ENCODE assay signal across 11 cellular contexts in the genomic region with DNA sequence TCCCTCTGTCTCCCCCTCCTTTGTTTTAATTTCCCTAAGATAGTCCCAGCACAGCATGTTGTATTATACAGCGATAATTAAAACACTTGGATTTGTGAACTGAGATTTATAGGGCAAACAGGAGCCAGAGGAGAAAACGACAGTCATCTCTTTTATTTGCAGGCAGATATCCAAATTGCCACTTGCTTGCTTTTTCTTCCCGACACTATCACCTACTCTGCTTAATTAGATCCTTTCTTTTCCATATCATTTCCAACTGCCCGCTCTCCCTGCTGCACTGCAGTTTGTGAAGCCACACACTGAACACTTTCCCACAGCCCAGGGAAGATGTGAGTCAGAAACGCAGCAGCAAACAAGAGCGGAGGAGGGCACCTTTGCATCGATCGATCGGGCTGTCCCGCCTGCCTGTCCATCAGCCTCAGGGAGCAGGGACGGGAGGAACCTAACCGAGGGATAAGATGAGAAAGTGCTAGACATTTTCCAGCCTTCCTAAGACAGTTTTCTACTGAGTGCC. TPM values are rescaled to one million over a fixed set of nuclear protein-coding genes. Genes with fewer than 3 reads are reported as not detected.
DNase-seq lines count a peak whose midpoint lies in the region; ATAC-seq, FAIRE-seq and TF ChIP-seq lines count a peak whose summit lies in the region.
"Had no signal": no experiment of that assay in that cellular context is flagged by ENCODE, and none has a peak within 500 bp of the region (broad histone marks: within the 10 kb centered on the region; RNA-seq: fewer than 3 reads in every experiment).

No MANE protein-coding gene starts in this region.

- TF ChIP-seq CTCF in adrenal gland (IDR thresholded peaks at IDR 0.05) (no peak), HepG2 (CRISPR knock-in tag; IDR thresholded peaks at IDR 0.05) (peak; percentile 50; the same call in 1 of the 2 replicates)

- peak overlapping the region; percentile 67 for H3K9ac ChIP-seq in HepG2 (ENCODE audit: insufficient read depth, low read depth, low read length)

- H3K4me3 ChIP-seq in adrenal gland (no peak overlapping the region), HepG2 (replicated peaks in 1 of 3; ENCODE audit: insufficient read depth in 1 of 3, low read depth in 2 of 3, low read length in 3 of 3) (peak overlapping the region; percentile 24 to 47 (median 32); a peak in 5 of 6 replicates)
- H3K4me3 ChIP-seq: HAP-1 had no signal

- peak; percentile 95 for FAIRE-seq in HepG2 (lab: Jason Lieb, UNC)

- H2AFZ ChIP-seq in HepG2 (ENCODE audit: low read length): no peak overlapping the region

- H3K27ac ChIP-seq in adrenal gland (peak overlapping the region in 3 of 5 donors; percentile 2 to 70 (median 60)), HepG2 (ENCODE audit: extremely low read length, insufficient read depth, low read length) (peak overlapping the region; percentile 74)

- H4K20me1 ChIP-seq in HepG2 (ENCODE audit: insufficient read depth, low read length): no peaks in the 10 kb centered on the region

- H3K4me1 ChIP-seq in adrenal gland (replicated peaks in 1 of 2): peaks cover 21 to 54% of the 10 kb centered on the region in 2 donors
- peaks cover 84% of the 10 kb centered on the region for H3K4me1 ChIP-seq in HepG2 (ENCODE audit: insufficient read depth, low read length)
- H3K4me1 ChIP-seq: HAP-1 had no signal

- in situ Hi-C loops in HepG2 (cut with HindIII; ENCODE audit: extremely low pct_ligation_motif_present, low pct_unique_long_range_greater_than_20kb): loop anchor here (5.0 kb wide), 1 partner anchor 33 kb away; a partner anchor contains a TSS

- CTCF ChIA-PET in HepG2 (lab: Yijun Ruan, JAX; ENCODE audit: low intra/inter-chr PET ratio, low total read pairs): no interaction called here

- peaks cover 46% of the 10 kb centered on the region for H3K79me2 ChIP-seq in HepG2 (ENCODE audit: insufficient read depth, low read length)

- H3K9me3 ChIP-seq in adrenal gland (replicated peaks in 1 of 3): no peaks in the 10 kb centered on the region
- no peaks in the 10 kb centered on the region for H3K9me3 ChIP-seq in HepG2 (ENCODE audit: low read length)
- H3K9me3 ChIP-seq: HAP-1 had no signal

- BruUV-seq in HepG2 (replicated peaks; lab: Mats Ljungman, UMichigan): no TSS peak

- TF ChIP-seq RAD21 in HepG2 (CRISPR knock-in tag; IDR thresholded peaks at IDR 0.05): 0 out of 2 replicates have a peak, but pooled peaks have one; percentile 16

- no peaks in the 10 kb centered on the region for H3K36me3 ChIP-seq in adrenal gland (replicated peaks in 1 of 2)
- no peaks in the 10 kb centered on the region for H3K36me3 ChIP-seq in HepG2 (replicated peaks in 1 of 2; ENCODE audit: control insufficient read depth in 1 of 2, insufficient read depth in 2 of 2, low read length in 2 of 2)
- H3K36me3 ChIP-seq: HAP-1 had no signal

- DNase-seq in COLO668 (lab: John Stamatoyannopoulos, UW; ENCODE audit: unreplicated experiment) (peak; percentile 55), HT1080 (ENCODE audit: low read depth) (peak; percentile 92), adrenal gland (peak; percentile 45 to 80 (median 69)), HepG2 (ENCODE audit: low spot score) (peak; percentile 91), DMS 273 (lab: John Stamatoyannopoulos, UW; ENCODE audit: unreplicated experiment) (no peak)
- DNase-seq: NCI-H1694; stimulated activated CD4-positive, alpha-beta T cell treated with anti-CD3 and anti-CD28 coated beads, Interleukin-4, amount 100 ng/mL, for 24 hours had no signal

- TF ChIP-seq EP300 in HepG2 (IDR thresholded peaks at IDR 0.05; ENCODE audit: low read depth in 2 of 2, low read length in 2 of 2) (peak in 1 of 2 experiments; percentile 78; a peak in 2 of 4 replicates), HepG2 (CRISPR knock-in tag; IDR thresholded peaks at IDR 0.05; ENCODE audit: borderline replicate concordance) (peak; percentile 81)

- peak; percentile 66 for ATAC-seq in HepG2
- ATAC-seq in HG02884 (IDR thresholded peaks at IDR 0.05; ENCODE audit: unreplicated experiment): no peak
- ATAC-seq in HG03280 (IDR thresholded peaks at IDR 0.05; ENCODE audit: unreplicated experiment): no peak
- no peak for ATAC-seq in HG03342 (IDR thresholded peaks at IDR 0.05; ENCODE audit: unreplicated experiment)

- peak in 1 of 2 donors; percentile 56 for TF ChIP-seq POLR2A in adrenal gland (IDR thresholded peaks at IDR 0.05)
- TF ChIP-seq POLR2A in HepG2 (IDR thresholded peaks at IDR 0.05; ENCODE audit: insufficient read depth in 1 of 2, low read depth in 2 of 2, low read length in 2 of 2): peak; percentile 47 to 62

- H3K27me3 ChIP-seq in adrenal gland: no peaks in the 10 kb centered on the region
- H3K27me3 ChIP-seq in HepG2 (ENCODE audit: control insufficient read depth in 1 of 2, insufficient read depth in 2 of 2, low read length in 2 of 2): no peaks in the 10 kb centered on the region; a peak in 1 of 5 replicates

- peak overlapping the region; percentile 84 for H3K4me2 ChIP-seq in HepG2 (ENCODE audit: low read depth, low read length)

- 28 to 44% (median 33%) methylated on average over 11 to 12 of the region's 12 CpGs for WGBS in adrenal gland, 4 donors
- 1% methylated on average over 12 of the region's 12 CpGs for WGBS in HepG2 (ENCODE audit: low lambda C conversion rate)

- intact Hi-C loops in adrenal gland (cut with DNase I) (loop anchor here in 1 of 2 donors (10.0 kb wide), 1 partner anchor 194 kb away; no protein-coding TSS in a partner anchor), HepG2 (cut with micrococcal nuclease; ENCODE audit: unreplicated experiment) (loop anchor here (5.0 kb wide), 1 partner anchor 193 kb away; no protein-coding TSS in a partner anchor)

- POLR2A ChIA-PET in HepG2 (lab: Yijun Ruan, JAX): interaction anchor here (0.8 to 5.2 kb wide), 7 partner anchors 10 to 80 kb away, joined by 3 to 122 read pairs (median 4); a partner anchor contains a TSS

TF ChIP-seq in HepG2, 621 proteins besides CTCF, POLR2A, EP300 and RAD21 (continues in another document):
- TF ChIP-seq ZNF75D (CRISPR knock-in tag; IDR thresholded peaks at IDR 0.05; ENCODE audit: borderline replicate concordance) (no peak), ZNF44 (CRISPR knock-in tag; IDR thresholded peaks at IDR 0.05) (no peak), CREM (IDR thresholded peaks at IDR 0.05) (peak; percentile 20; the same call in 1 of the 2 replicates), CREM (CRISPR knock-in tag; IDR thresholded peaks at IDR 0.05) (no peak), ATF7 (IDR thresholded peaks at IDR 0.05) (no peak), ATF7 (CRISPR knock-in tag; IDR thresholded peaks at IDR 0.05) (no peak), PPARG (CRISPR knock-in tag; conservative IDR thresholded peaks at IDR 0.05) (0 out of 2 replicates have a peak, but pooled peaks have one; percentile 27), NFYC (CRISPR knock-in tag; IDR thresholded peaks at IDR 0.05) (0 out of 2 replicates have a peak, but pooled peaks have one; percentile 12), KLF6 (CRISPR knock-in tag; IDR thresholded peaks at IDR 0.05) (no peak), ETV6 (CRISPR knock-in tag; conservative IDR thresholded peaks at IDR 0.05) (no peak), GTF3A (CRISPR knock-in tag; conservative IDR thresholded peaks at IDR 0.05) (no peak), SIN3B (IDR thresholded peaks at IDR 0.05; ENCODE audit: low read length) (no peak), ZNF263 (CRISPR knock-in tag; IDR thresholded peaks at IDR 0.05) (peak; percentile 87), RARG (CRISPR knock-in tag; IDR thresholded peaks at IDR 0.05; ENCODE audit: low read depth) (no peak), HMG20A (CRISPR knock-in tag; IDR thresholded peaks at IDR 0.05; ENCODE audit: borderline replicate concordance) (peak; percentile 75), ELF3 (CRISPR knock-in tag; IDR thresholded peaks at IDR 0.05) (peak; percentile 83), BORCS8-MEF2B (CRISPR knock-in tag; IDR thresholded peaks at IDR 0.05) (peak; percentile 34; the same call in 1 of the 2 replicates), NFRKB (IDR thresholded peaks at IDR 0.05) (no peak)
- TF ChIP-seq, protein P1, sequence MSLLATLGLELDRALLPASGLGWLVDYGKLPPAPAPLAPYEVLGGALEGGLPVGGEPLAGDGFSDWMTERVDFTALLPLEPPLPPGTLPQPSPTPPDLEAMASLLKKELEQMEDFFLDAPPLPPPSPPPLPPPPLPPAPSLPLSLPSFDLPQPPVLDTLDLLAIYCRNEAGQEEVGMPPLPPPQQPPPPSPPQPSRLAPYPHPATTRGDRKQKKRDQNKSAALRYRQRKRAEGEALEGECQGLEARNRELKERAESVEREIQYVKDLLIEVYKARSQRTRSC (CRISPR knock-in tag; IDR thresholded peaks at IDR 0.05; ENCODE audit: low read depth): no peak

RNA-seq across cellular contexts. Expression of a gene that starts 35.8 kb away (rescaled TPM):
- 16.9 and 27.9 TPM in 2 replicates for total RNA-seq in HT1080 (2014; rRNA removed; shearing (Covaris generic))
- 18.0 and 23.4 TPM in 2 replicates for polyA plus RNA-seq in HT1080 (2015; cell fraction: cytosol; rRNA removed)
- polyA plus RNA-seq in HT1080 (2015; cell fraction: nucleus; rRNA removed): 42.0 and 42.4 TPM in 2 replicates
- total RNA-seq in adrenal gland (10 to 100 TPM; 23.8 to 66.1 (median 37.8) TPM), HepG2 (2016; rRNA removed; fragmentation: Illumina TruSeq; extraction: Trizol) (8.9 and 9.0 TPM in 2 replicates)
- polyA plus RNA-seq in adrenal gland (10 to 100 TPM; 17.8 to 23.8 (median 18.4) TPM), HepG2 (2011; rRNA removed) (17.8 and 19.2 TPM in 2 replicates)
- total RNA-seq in HepG2 (2016; cell fraction: cytosol; rRNA removed; fragmentation: Illumina TruSeq; extraction: Trizol; ENCODE audit: low read depth): 1.6 and 1.8 TPM in 2 replicates
- 8.3 and 8.7 TPM in 2 replicates for total RNA-seq in HepG2 (2016; cell fraction: insoluble cytoplasmic fraction; rRNA removed; fragmentation: Illumina TruSeq; extraction: Trizol)
- 5.8 and 6.0 TPM in 2 replicates for total RNA-seq in HepG2 (2016; cell fraction: membrane; rRNA removed; fragmentation: Illumina TruSeq; extraction: Trizol)
- 12.5 and 16.8 TPM in 2 replicates for total RNA-seq in HepG2 (2016; cell fraction: nucleus; rRNA removed; fragmentation: Illumina TruSeq; extraction: Trizol)
- polyA plus RNA-seq in HepG2 (2011; cell fraction: cytosol; rRNA removed): 10.9 and 12.6 TPM in 2 replicates
- 61.0 and 63.7 TPM in 2 replicates for polyA plus RNA-seq in HepG2 (2011; cell fraction: nucleus; rRNA removed)
- polyA plus RNA-seq in HepG2 (2012): 10.0 and 17.2 TPM in 2 replicates
- 0.37 and 0.40 TPM in 2 replicates for polyA plus RNA-seq in HepG2 (2016; cell fraction: cytosol; fragmentation: Illumina TruSeq; extraction: Trizol; ENCODE audit: low read depth)
- 6.9 and 9.0 TPM in 2 replicates for polyA plus RNA-seq in HepG2 (2016; cell fraction: insoluble cytoplasmic fraction; fragmentation: Illumina TruSeq; extraction: Trizol; ENCODE audit: low read depth)
- polyA plus RNA-seq in HepG2 (2016; cell fraction: membrane; fragmentation: Illumina TruSeq; extraction: Trizol; ENCODE audit: low read depth): 2.0 and 2.1 TPM in 2 replicates
- 21.3 and 22.7 TPM in 2 replicates for polyA plus RNA-seq in HepG2 (2016; cell fraction: nucleus; fragmentation: Illumina TruSeq; extraction: Trizol; ENCODE audit: insufficient read depth, low read depth)
- 0.09 and 81.1 TPM in 2 replicates for polyA minus RNA-seq in HepG2 (2011; rRNA and poly(A)+ RNA removed; ENCODE audit: low replicate concordance)
- polyA minus RNA-seq in HepG2 (2011; cell fraction: cytosol; rRNA and poly(A)+ RNA removed): 21.7 and 22.2 TPM in 2 replicates
- 40.0 and 40.4 TPM in 2 replicates for polyA minus RNA-seq in HepG2 (2011; cell fraction: nucleus; rRNA and poly(A)+ RNA removed)

Comparison
In these comparisons a context has a peak if more than half of its experiments do, and no peak if none do; other contexts are left out.
1. H3K4me3 ChIP-seq: peak in HepG2 (3 of 3); none in adrenal gland (0 of 4).